In genomic region chr9:90774682-90775081, GRCh38 we compare ENCODE assay signal across 9 cellular contexts. TPM values are rescaled to one million over a fixed set of nuclear protein-coding genes. Genes with fewer than 3 reads are reported as not detected.
DNase-seq lines count a peak whose midpoint lies in the region; ATAC-seq, FAIRE-seq and TF ChIP-seq lines count a peak whose summit lies in the region.
"Had no signal": no experiment of that assay in that cellular context is flagged by ENCODE, and none has a peak within 500 bp of the region (broad histone marks: within the 10 kb centered on the region; RNA-seq: fewer than 3 reads in every experiment).

No MANE protein-coding gene starts in this region.

- no peak overlapping the region for H3K14ac ChIP-seq in H1 (ENCODE audit: insufficient read length)

- intact Hi-C loops in sigmoid colon (cut with DNase I) = no loop called here
- intact Hi-C loops in heart left ventricle (cut with DNase I) = loop anchor here in 1 of 10 donors (5.0 kb wide), 1 partner anchor 93 kb away; no protein-coding TSS in a partner anchor
- intact Hi-C loops in stomach (cut with DNase I; ENCODE audit: low total_unique reads) = no loop called here

- H4K91ac ChIP-seq in H1 (replicated peaks; ENCODE audit: insufficient read length, low read length) = no peak overlapping the region

- no peak overlapping the region for H2BK5ac ChIP-seq in H1 (ENCODE audit: low read depth, low read length)

- H2BK15ac ChIP-seq in H1 (ENCODE audit: low read length) = no peak overlapping the region

- H3K56ac ChIP-seq in H1 (replicated peaks; ENCODE audit: insufficient read length, low read depth, low read length) = no peak overlapping the region

- H3K9me3 ChIP-seq in H1 (ENCODE audit: insufficient read depth in 2 of 2, low read depth in 1 of 2, low read length in 1 of 2) (peaks cover 7 to 15% of the 10 kb centered on the region in 2 experiments; a peak in 3 of 4 replicates), sigmoid colon (peaks cover 0 to 5% (median 0%) of the 10 kb centered on the region in 4 donors), heart left ventricle (no peaks in the 10 kb centered on the region), stomach (no peaks in the 10 kb centered on the region)

- ATAC-seq in GM18499 (IDR thresholded peaks at IDR 0.05; ENCODE audit: insufficient read depth, unreplicated experiment) = peak; percentile 49
- peak; percentile 86 for ATAC-seq in GM21515 (IDR thresholded peaks at IDR 0.05; ENCODE audit: unreplicated experiment)
- ATAC-seq in HG03521 (IDR thresholded peaks at IDR 0.05; ENCODE audit: unreplicated experiment) = peak; percentile 71
- ATAC-seq in heart left ventricle = no peak
- no peak for ATAC-seq in foreskin keratinocyte

- peak; percentile 39 to 54 for TF ChIP-seq RAD21 in H1 (IDR thresholded peaks at IDR 0.05 in 1 of 2, conservative IDR thresholded peaks at IDR 0.05 in 1 of 2; ENCODE audit: low read depth in 2 of 2, low read length in 2 of 2)

- no peaks in the 10 kb centered on the region for H4K20me1 ChIP-seq in H1 (replicated peaks in 1 of 2; ENCODE audit: control insufficient read depth in 1 of 2, insufficient read depth in 2 of 2, low read length in 2 of 2)

- DNase-seq in H1 (ENCODE audit: low read depth in 1 of 2, low spot score in 2 of 2) (no peak), sigmoid colon (no peak), heart left ventricle (no peak), stomach (no peak), foreskin keratinocyte (no peak)
- DNase-seq: stimulated activated CD4-positive, alpha-beta T cell treated with anti-CD3 and anti-CD28 coated beads, Interleukin-2, amount 100 ng/mL, for 24 hours had no signal

- no peak overlapping the region for H2BK20ac ChIP-seq in H1 (ENCODE audit: low read length)

- H3K4me2 ChIP-seq in H1 (ENCODE audit: insufficient read depth in 1 of 2, low read depth in 2 of 2, low read length in 2 of 2) = no peak overlapping the region

- FAIRE-seq in H1 (lab: Jason Lieb, UNC) = no peak

- no peak overlapping the region for H2BK120ac ChIP-seq in H1 (replicated peaks; ENCODE audit: low read depth, low read length)

- no peaks in the 10 kb centered on the region for H3K27me3 ChIP-seq in H1 (replicated peaks in 1 of 4; ENCODE audit: control insufficient read depth in 3 of 4, extremely low read depth in 1 of 4, insufficient read depth in 3 of 4, low read length in 3 of 4)
- no peaks in the 10 kb centered on the region for H3K27me3 ChIP-seq in sigmoid colon
- H3K27me3 ChIP-seq in heart left ventricle = peaks cover 0 to 9% (median 0%) of the 10 kb centered on the region in 9 donors
- H3K27me3 ChIP-seq in stomach = no peaks in the 10 kb centered on the region
- H3K27me3 ChIP-seq in foreskin keratinocyte = peaks cover 4% of the 10 kb centered on the region

- no peaks in the 10 kb centered on the region for H3K79me2 ChIP-seq in H1 (ENCODE audit: control insufficient read depth in 1 of 2, insufficient read depth in 2 of 2, low read length in 2 of 2)

- TF ChIP-seq POLR2A in H1 (IDR thresholded peaks at IDR 0.05; ENCODE audit: control extremely low read depth in 1 of 2, low read depth in 2 of 2, low read length in 2 of 2) (no peak), sigmoid colon (IDR thresholded peaks at IDR 0.05) (no peak), heart left ventricle (IDR thresholded peaks at IDR 0.05) (no peak), stomach (IDR thresholded peaks at IDR 0.05) (no peak)

- no peak overlapping the region for H3K9ac ChIP-seq in H1 (replicated peaks in 1 of 4; ENCODE audit: extremely low read depth in 1 of 4, low read depth in 3 of 4, low read length in 3 of 4)

- H4K8ac ChIP-seq in H1 (ENCODE audit: extremely low read depth, insufficient read depth, low read length) = no peak overlapping the region

- POLR2A ChIA-PET in H1 (lab: Charles Lee; ENCODE audit: partially characterized antibody) = no interaction called here

- no peak overlapping the region for H3K23ac ChIP-seq in H1 (ENCODE audit: insufficient read length)

- WGBS in H1 (ENCODE audit: extremely low coverage in 1 of 2, insufficient coverage in 1 of 2, insufficient read length in 1 of 2, insufficient replicate concordance in 2 of 2, low coverage in 1 of 2, low lambda C conversion rate in 2 of 2, missing lambda C conversion rate in 1 of 2), 2 experiments = 95% methylated on average over 3 of the region's 3 CpGs; no CpG with 5 or more reads in 1 of the 2 experiments
- WGBS in sigmoid colon, 2 donors = 49 to 61% methylated on average over 3 of the region's 3 CpGs
- WGBS in heart left ventricle, 4 donors = 65 to 83% (median 76%) methylated on average over 3 of the region's 3 CpGs
- WGBS in stomach, 5 donors = 53 to 71% (median 68%) methylated on average over 3 of the region's 3 CpGs

- H3K4me1 ChIP-seq in H1 (replicated peaks in 1 of 4; ENCODE audit: control insufficient read depth in 3 of 4, insufficient read depth in 4 of 4, low read length in 3 of 4) (peaks cover 0 to 4% (median 2%) of the 10 kb centered on the region in 4 experiments; a peak in 3 of 7 replicates), sigmoid colon (no peaks in the 10 kb centered on the region), heart left ventricle (peaks cover 0 to 31% (median 0%) of the 10 kb centered on the region in 12 donors), stomach (no peaks in the 10 kb centered on the region), foreskin keratinocyte (no peaks in the 10 kb centered on the region)

- no peaks in the 10 kb centered on the region for H3K36me3 ChIP-seq in H1 (ENCODE audit: control insufficient read depth in 2 of 4, insufficient read depth in 4 of 4, low read length in 3 of 4)
- H3K36me3 ChIP-seq in sigmoid colon = no peaks in the 10 kb centered on the region
- no peaks in the 10 kb centered on the region for H3K36me3 ChIP-seq in heart left ventricle
- H3K36me3 ChIP-seq in stomach = no peaks in the 10 kb centered on the region

- peak overlapping the region; percentile 35; the same call in 1 of the 2 replicates for H2BK12ac ChIP-seq in H1 (ENCODE audit: low read depth, low read length)

- TF ChIP-seq CTCF in H1 (IDR thresholded peaks at IDR 0.05; ENCODE audit: control extremely low read depth in 1 of 3, insufficient read depth in 1 of 3, low read depth in 1 of 3, low read length in 3 of 3) (peak in 1 of 3 experiments; percentile 4; a peak in 2 of 4 replicates), sigmoid colon (IDR thresholded peaks at IDR 0.05) (no peak), heart left ventricle (IDR thresholded peaks at IDR 0.05) (no peak), stomach (IDR thresholded peaks at IDR 0.05) (no peak), foreskin keratinocyte (conservative IDR thresholded peaks at IDR 0.05) (no peak)

- no peak overlapping the region for H4K5ac ChIP-seq in H1 (ENCODE audit: insufficient read length, low read depth, low read length)

- H3K4me3 ChIP-seq in H1 (ENCODE audit: extremely low read depth in 1 of 4, insufficient read depth in 2 of 4, low read depth in 3 of 4, low read length in 4 of 4) = no peak overlapping the region
- no peak overlapping the region for H3K4me3 ChIP-seq in sigmoid colon
- no peak overlapping the region for H3K4me3 ChIP-seq in heart left ventricle
- no peak overlapping the region for H3K4me3 ChIP-seq in stomach

- no peak overlapping the region for H3K18ac ChIP-seq in H1 (ENCODE audit: extremely low read depth, low read length)

- H2AFZ ChIP-seq in H1 (ENCODE audit: low read length) = no peak overlapping the region

- TF ChIP-seq EP300 in H1 (IDR thresholded peaks at IDR 0.05; ENCODE audit: borderline replicate concordance in 1 of 2, low read depth in 2 of 2, low read length in 2 of 2) = no peak
- no peak for TF ChIP-seq EP300 in sigmoid colon (IDR thresholded peaks at IDR 0.05)
- TF ChIP-seq EP300 in stomach (IDR thresholded peaks at IDR 0.05) = no peak

- CTCF ChIA-PET in H1 (lab: Charles Lee; ENCODE audit: partially characterized antibody) = interaction anchor here (0.8 to 1.7 kb wide), 11 partner anchors 13 to 635 kb away, joined by 3 to 7 read pairs (median 3); no protein-coding TSS in a partner anchor

- no peak overlapping the region for H3K4ac ChIP-seq in H1 (replicated peaks; ENCODE audit: insufficient read length, low read depth, low read length)

- H3K23me2 ChIP-seq in H1 (ENCODE audit: low read depth, low read length) = no peaks in the 10 kb centered on the region

- no peaks in the 10 kb centered on the region for H3K79me1 ChIP-seq in H1 (ENCODE audit: low read depth, low read length)

- H2AK5ac ChIP-seq in H1 (ENCODE audit: low read depth, low read length) = no peak overlapping the region; the same call in 1 of the 2 replicates

- H3K27ac ChIP-seq in H1 (ENCODE audit: low read depth, low read length) = no peak overlapping the region
- H3K27ac ChIP-seq in sigmoid colon = no peak overlapping the region
- H3K27ac ChIP-seq in heart left ventricle = no peak overlapping the region
- no peak overlapping the region for H3K27ac ChIP-seq in stomach
- no peak overlapping the region for H3K27ac ChIP-seq in foreskin keratinocyte

TF ChIP-seq in H1, 55 proteins besides CTCF, POLR2A, EP300 and RAD21 (continues in another document):
- TF ChIP-seq CHD1 (IDR thresholded peaks at IDR 0.05; ENCODE audit: low read depth, low read length) (no peak), SP1 (IDR thresholded peaks at IDR 0.05; ENCODE audit: low read depth, low read length) (no peak), YY1 (IDR thresholded peaks at IDR 0.05; ENCODE audit: low read depth, low read length) (no peak), CBX8 (IDR thresholded peaks at IDR 0.05; ENCODE audit: borderline replicate concordance, low read depth, low read length) (no peak), TBP (IDR thresholded peaks at IDR 0.05; ENCODE audit: low read depth, low read length) (no peak)

RNA-seq across cellular contexts. Expression of gene SYK, which starts 26.9 kb away (rescaled TPM):
- total RNA-seq in H1 (2021; fragmentation: NEBNext Ultra II Directional; extraction: Animal tissue kit (Norgen Biotek cat#: 25700)) = 4.4 and 5.6 TPM in 2 replicates
- polyA plus RNA-seq in H1 (2011; rRNA removed) = 1.5 and 1.9 TPM in 2 replicates
- polyA plus RNA-seq in H1 (2011; cell fraction: cytosol; rRNA removed) = 1.2 TPM
- 4.9 TPM for polyA plus RNA-seq in H1 (2011; cell fraction: nucleus; rRNA removed)
- 2.8 to 4.4 TPM (median 3.4 TPM) in 4 replicates for polyA plus RNA-seq in H1 (2012, experiment 1 of 2)
- 1.1 TPM for polyA plus RNA-seq in H1 (2012, experiment 2 of 2)
- polyA plus RNA-seq in H1 (2013, experiment 1 of 2) = 2.9 TPM
- polyA plus RNA-seq in H1 (2013, experiment 2 of 2) = 3.4 TPM
- polyA minus RNA-seq in H1 (2011; rRNA and poly(A)+ RNA removed) = 1.7 and 2.4 TPM in 2 replicates
- polyA minus RNA-seq in H1 (2011; cell fraction: cytosol; rRNA and poly(A)+ RNA removed) = 2.3 TPM
- 3.9 TPM for polyA minus RNA-seq in H1 (2011; cell fraction: nucleus; rRNA and poly(A)+ RNA removed)
- total RNA-seq in sigmoid colon = 10 to 100 TPM in 3 of 4 donors, 1 to 10 TPM in 1; 7.8 to 16.4 (median 12.0) TPM
- polyA plus RNA-seq in sigmoid colon = 10 to 100 TPM; 21.6 to 35.8 (median 29.4) TPM
- total RNA-seq in heart left ventricle = 10 to 100 TPM in 2 of 9 donors, 1 to 10 TPM in 7; 1.5 to 41.3 (median 3.0) TPM
- 1 to 10 TPM in 1 of 2 donors, under 1 TPM in 1; 0.53 to 1.3 TPM for polyA plus RNA-seq in heart left ventricle
- 10 to 100 TPM in 4 of 5 donors, 1 to 10 TPM in 1; 2.2 to 34.4 (median 24.2) TPM for total RNA-seq in stomach
- 10 to 100 TPM in 2 of 3 donors, 1 to 10 TPM in 1; 7.2 to 16.8 (median 14.0) TPM for polyA plus RNA-seq in stomach
- total RNA-seq in foreskin keratinocyte = 6.1 and 6.6 TPM in 2 replicates
- polyA plus RNA-seq in foreskin keratinocyte = 2.5 and 2.8 TPM in 2 replicates

Comparison
In these comparisons a context has a peak if more than half of its experiments do, and no peak if none do; other contexts are left out.
1. ATAC-seq: peak in GM18499 (single experiment), GM21515 (single experiment) and HG03521 (single experiment); none in heart left ventricle (0 of 4) and foreskin keratinocyte (single experiment).